Comparison of ENCODE assay signal across 13 cellular contexts in genomic region chr14:68944162-68944561, GRCh38. TPM values are rescaled to one million over a fixed set of nuclear protein-coding genes. Genes with fewer than 3 reads are reported as not detected.
A peak's percentile ranks its signal among the peaks of the same experiment; 100 is the strongest.
DNase-seq lines count a peak whose midpoint lies in the region; ATAC-seq, FAIRE-seq and TF ChIP-seq lines count a peak whose summit lies in the region.
"Had no signal": no experiment of that assay in that cellular context is flagged by ENCODE, and none has a peak within 500 bp of the region (broad histone marks: within the 10 kb centered on the region; RNA-seq: fewer than 3 reads in every experiment).

No MANE protein-coding gene starts in this region.

- 0 out of 2 replicates have a peak overlapping the region, but pooled peaks have one; percentile 42 for H3K27ac Mint-ChIP-seq in GM23338
- H3K27ac Mint-ChIP-seq in activated naive CD8-positive, alpha-beta T cell treated with anti-CD3 and anti-CD28 coated beads, Interleukin-2, amount 50 U/mL, for 24 hours = peak overlapping the region; percentile 0
- H3K27ac Mint-ChIP-seq: progenitor cell of endocrine pancreas had no signal

- H3K4me2 ChIP-seq in GM23338 (no peak overlapping the region), smooth muscle cell (peak overlapping the region; percentile 43)

- H3K4me1 ChIP-seq in GM23338 (ENCODE audit: insufficient read depth) (peaks cover 60% of the 10 kb centered on the region), kidney (ENCODE audit: control insufficient read depth in 1 of 2, insufficient read depth in 1 of 2, low read depth in 1 of 2, low read length in 2 of 2) (peaks cover 15 to 28% of the 10 kb centered on the region in 2 donors), smooth muscle cell (ENCODE audit: low read depth) (peaks cover 45% of the 10 kb centered on the region)

- FAIRE-seq in kidney (lab: Jason Lieb, UNC) (no peak), GM12891 (lab: Jason Lieb, UNC) (no peak)
- FAIRE-seq: endometrium had no signal

- ATAC-seq in GM23338 = no peak
- no peak for ATAC-seq in activated naive CD8-positive, alpha-beta T cell treated with anti-CD3 and anti-CD28 coated beads, Interleukin-2, amount 50 U/mL, for 24 hours
- ATAC-seq: activated CD4-positive, CD25-positive, alpha-beta regulatory T cell treated with anti-CD3 and anti-CD28 coated beads, Interleukin-2, amount 50 U/mL, for 24 hours had no signal

- no peak overlapping the region for H3K4me3 Mint-ChIP-seq in GM23338
- no peak overlapping the region for H3K4me3 Mint-ChIP-seq in activated naive CD8-positive, alpha-beta T cell treated with anti-CD3 and anti-CD28 coated beads, Interleukin-2, amount 50 U/mL, for 24 hours

- no peak for TF ChIP-seq POLR2A in GM12891 (IDR thresholded peaks at IDR 0.05; ENCODE audit: low read depth, low read length)

- peaks cover 7% of the 10 kb centered on the region for H3K36me3 Mint-ChIP-seq in GM23338 (ENCODE audit: low read depth)
- no peaks in the 10 kb centered on the region for H3K36me3 Mint-ChIP-seq in activated naive CD8-positive, alpha-beta T cell treated with anti-CD3 and anti-CD28 coated beads, Interleukin-2, amount 50 U/mL, for 24 hours (ENCODE audit: low read depth)

- intact Hi-C loops in kidney (cut with DNase I) = no loop called here

- H3K9me3 ChIP-seq in kidney (ENCODE audit: control insufficient read depth in 1 of 2, low read length in 2 of 2) = no peaks in the 10 kb centered on the region
- H3K9me3 ChIP-seq in smooth muscle cell (replicated peaks; ENCODE audit: low read depth) = no peaks in the 10 kb centered on the region
- H3K9me3 ChIP-seq: suprapubic skin had no signal

- no peaks in the 10 kb centered on the region for H3K27me3 ChIP-seq in GM23338 (ENCODE audit: insufficient read depth)
- H3K27me3 ChIP-seq in smooth muscle cell (ENCODE audit: low read depth) = no peaks in the 10 kb centered on the region
- H3K27me3 ChIP-seq: suprapubic skin had no signal

- H3K27ac ChIP-seq in GM23338 (ENCODE audit: low read depth) (0 out of 2 replicates have a peak overlapping the region, but pooled peaks have one; percentile 26), kidney (ENCODE audit: low read depth in 2 of 2, low read length in 2 of 2) (no peak overlapping the region), smooth muscle cell (ENCODE audit: low read depth) (peak overlapping the region; percentile 80)
- H3K27ac ChIP-seq: suprapubic skin had no signal

- DNase-seq in GM23338 (ENCODE audit: low spot score) (no peak), kidney (peak; percentile 29), smooth muscle cell (lab: John Stamatoyannopoulos, UW; ENCODE audit: unreplicated experiment) (no peak), superior temporal gyrus (ENCODE audit: extremely low spot score) (no peak), iPS-NIHi11 (ENCODE audit: low spot score) (no peak), dermis blood vessel endothelial cell (no peak), GM12891 (ENCODE audit: insufficient read length, low spot score) (no peak)
- DNase-seq in activated naive CD8-positive, alpha-beta T cell treated with anti-CD3 and anti-CD28 coated beads, Interleukin-2, amount 50 U/mL, for 24 hours = no peak
- DNase-seq: SW 1271 had no signal

- 75% methylated on average over 6 of the region's 6 CpGs for WGBS in smooth muscle cell (ENCODE audit: low lambda C conversion rate)

- peaks cover 81% of the 10 kb centered on the region for H3K4me1 Mint-ChIP-seq in GM23338
- peaks cover 69% of the 10 kb centered on the region for H3K4me1 Mint-ChIP-seq in activated naive CD8-positive, alpha-beta T cell treated with anti-CD3 and anti-CD28 coated beads, Interleukin-2, amount 50 U/mL, for 24 hours

- no peaks in the 10 kb centered on the region for H3K9me2 ChIP-seq in GM23338 (ENCODE audit: insufficient read depth)

- H3K4me3 ChIP-seq in GM23338 (no peak overlapping the region), kidney (ENCODE audit: low read length in 2 of 2) (no peak overlapping the region), smooth muscle cell (no peak overlapping the region)
- H3K4me3 ChIP-seq: suprapubic skin had no signal

- H3K9me3 Mint-ChIP-seq in GM23338 = no peaks in the 10 kb centered on the region
- no peaks in the 10 kb centered on the region for H3K9me3 Mint-ChIP-seq in activated naive CD8-positive, alpha-beta T cell treated with anti-CD3 and anti-CD28 coated beads, Interleukin-2, amount 50 U/mL, for 24 hours

- TF ChIP-seq CTCF in GM23338 (conservative IDR thresholded peaks at IDR 0.05; ENCODE audit: low read depth in 2 of 2) (no peak), kidney (IDR thresholded peaks at IDR 0.05; ENCODE audit: borderline replicate concordance, extremely low read depth, insufficient read depth) (no peak), smooth muscle cell (IDR thresholded peaks at IDR 0.05; ENCODE audit: borderline replicate concordance, insufficient read depth, poor library complexity, severe bottlenecking) (no peak)

- H2AFZ ChIP-seq in GM23338 (no peak overlapping the region), smooth muscle cell (ENCODE audit: low read depth) (no peak overlapping the region)

- H3K9ac ChIP-seq in kidney (ENCODE audit: low read length in 2 of 2) = no peak overlapping the region
- H3K9ac ChIP-seq in smooth muscle cell (ENCODE audit: low read depth) = no peak overlapping the region

- peaks cover 10% of the 10 kb centered on the region for H3K27me3 Mint-ChIP-seq in GM23338 (ENCODE audit: insufficient read depth, low read depth, poor library complexity)
- no peaks in the 10 kb centered on the region for H3K27me3 Mint-ChIP-seq in activated naive CD8-positive, alpha-beta T cell treated with anti-CD3 and anti-CD28 coated beads, Interleukin-2, amount 50 U/mL, for 24 hours
- H3K27me3 Mint-ChIP-seq: progenitor cell of endocrine pancreas had no signal

- H4K20me1 ChIP-seq in GM23338 (replicated peaks; ENCODE audit: insufficient read depth) (peaks cover 64% of the 10 kb centered on the region), smooth muscle cell (ENCODE audit: low read depth) (peaks cover 100% of the 10 kb centered on the region)

- no peaks in the 10 kb centered on the region for H3F3A ChIP-seq in GM23338 (replicated peaks; ENCODE audit: low read depth)
- H3F3A ChIP-seq in smooth muscle cell (ENCODE audit: low read depth) = peaks cover 71% of the 10 kb centered on the region

- H3K36me3 ChIP-seq in GM23338 (ENCODE audit: insufficient read depth) = no peaks in the 10 kb centered on the region
- H3K36me3 ChIP-seq in kidney (ENCODE audit: control insufficient read depth in 1 of 2, insufficient read depth in 2 of 2, low read length in 2 of 2) = no peaks in the 10 kb centered on the region
- no peaks in the 10 kb centered on the region for H3K36me3 ChIP-seq in smooth muscle cell (ENCODE audit: low read depth)
- H3K36me3 ChIP-seq: suprapubic skin had no signal

- H3K79me2 ChIP-seq in GM23338 (replicated peaks; ENCODE audit: insufficient read depth) (peaks cover 100% of the 10 kb centered on the region), smooth muscle cell (ENCODE audit: low read depth) (peaks cover 95% of the 10 kb centered on the region)

TF ChIP-seq in GM23338, 12 proteins besides CTCF, POLR2A, EP300 and RAD21 (continues in another document):
- TF ChIP-seq ETS1 (IDR thresholded peaks at IDR 0.05) = no peak
- TF ChIP-seq POLR2AphosphoS5 (IDR thresholded peaks at IDR 0.05; ENCODE audit: low read depth) = no peak
- TF ChIP-seq ZNF114 (CRISPR knock-in tag; IDR thresholded peaks at IDR 0.05) = no peak
- no peak for TF ChIP-seq NANOG (IDR thresholded peaks at IDR 0.05; ENCODE audit: borderline replicate concordance)
- TF ChIP-seq JUNB (IDR thresholded peaks at IDR 0.05; ENCODE audit: unreplicated experiment) = no peak
- no peak for TF ChIP-seq EZH2phosphoT487 (IDR thresholded peaks at IDR 0.05; ENCODE audit: unreplicated experiment)
- TF ChIP-seq ZNF331 (CRISPR knock-in tag; IDR thresholded peaks at IDR 0.05; ENCODE audit: low read depth) = no peak

TF ChIP-seq in GM12891, 5 proteins besides CTCF, POLR2A, EP300 and RAD21:
- TF ChIP-seq TAF1 (IDR thresholded peaks at IDR 0.05; ENCODE audit: low read depth, low read length) = no peak
- TF ChIP-seq PAX5 (IDR thresholded peaks at IDR 0.05; ENCODE audit: insufficient read depth, low read length, severe bottlenecking) = no peak
- TF ChIP-seq POLR2AphosphoS5 (IDR thresholded peaks at IDR 0.05; ENCODE audit: low read depth, low read length) = no peak
- TF ChIP-seq SPI1 (IDR thresholded peaks at IDR 0.05; ENCODE audit: low read depth, low read length) = no peak
- TF ChIP-seq POU2F2 (IDR thresholded peaks at IDR 0.05; ENCODE audit: low read depth, low read length) = no peak

RNA-seq across cellular contexts. Expression of gene ACTN1, which starts 34.9 kb away (rescaled TPM):
- total RNA-seq in GM23338 (2014; rRNA removed; shearing (Covaris generic)) = 257 and 280 TPM in 2 replicates
- polyA plus RNA-seq in GM23338 (2016; fragmentation: Nextera tagmentation; extraction: Ambion mirVana) (121 and 129 TPM in 2 replicates), kidney (ENCODE audit: insufficient read depth, low read depth, low replicate concordance) (20.1 TPM), smooth muscle cell (741 and 806 TPM in 2 replicates)
- total RNA-seq in kidney (184 TPM), smooth muscle cell (361 and 422 TPM in 2 replicates), dermis blood vessel endothelial cell (233 and 441 TPM in 2 replicates)
- 1.3 TPM for polyA plus RNA-seq in GM12891 (2012; ENCODE audit: low read depth, missing spikeins)

Comparison
In these comparisons a context has a peak if more than half of its experiments do, and no peak if none do; other contexts are left out.
1. H3K27ac ChIP-seq: peak in GM23338 (single experiment) and smooth muscle cell (single experiment); none in kidney (0 of 2).